Comparison of ENCODE assay signal across 13 cellular contexts in genomic region chr4:107210450-107211239, GRCh38.
DNase-seq lines count a peak whose midpoint lies in the region; ATAC-seq and TF ChIP-seq lines count a peak whose summit lies in the region.
"Had no signal": no experiment of that assay in that cellular context is flagged by ENCODE, and none has a peak within 500 bp of the region (broad histone marks: within the 10 kb centered on the region; RNA-seq: fewer than 3 reads in every experiment).

No MANE protein-coding gene starts in this region.

- H3K79me2 ChIP-seq in PC-3 (ENCODE audit: low read length) (no peaks in the 10 kb centered on the region), neural progenitor cell (ENCODE audit: low read depth) (no peaks in the 10 kb centered on the region)

- CTCF ChIA-PET in PC-3 (lab: Charles Lee) = no interaction called here

- H3K9me3 ChIP-seq in PC-3 (ENCODE audit: low read length) (no peaks in the 10 kb centered on the region), esophagus squamous epithelium (no peaks in the 10 kb centered on the region), neural progenitor cell (ENCODE audit: low read depth) (no peaks in the 10 kb centered on the region)

- no TSS peak for BruUV-seq in PC-3 (replicated peaks; lab: Mats Ljungman, UMichigan)

- H4K20me1 ChIP-seq in PC-3 (ENCODE audit: low read length) (no peaks in the 10 kb centered on the region), neural progenitor cell (ENCODE audit: low read depth) (no peaks in the 10 kb centered on the region)

- H3K27ac ChIP-seq in PC-3 (ENCODE audit: low read length) (no peak overlapping the region), esophagus squamous epithelium (no peak overlapping the region), neural progenitor cell (no peak overlapping the region)

- no peaks in the 10 kb centered on the region for H3F3A ChIP-seq in PC-3 (ENCODE audit: low read length, unreplicated experiment)
- no peaks in the 10 kb centered on the region for H3F3A ChIP-seq in neural progenitor cell (ENCODE audit: low read depth)

- POLR2A ChIA-PET in PC-3 (lab: Charles Lee; ENCODE audit: unreplicated experiment) = no interaction called here

- H3K9me3 Mint-ChIP-seq in neural progenitor cell = no peaks in the 10 kb centered on the region
- H3K9me3 Mint-ChIP-seq: activated T-cell treated with anti-CD3 and anti-CD28 coated beads, Interleukin-2, amount 50 U/mL, for 72 hours; CD4-positive, alpha-beta memory T cell; T-helper 2 cell treated with Interferon-gamma antibody and Interleukin-4, amounts not matched to agents 5 μg/mL and 100 μg/mL, for 36 hours had no signal

- no peaks in the 10 kb centered on the region for H3K36me3 ChIP-seq in PC-3 (ENCODE audit: low read depth, low read length)
- no peaks in the 10 kb centered on the region for H3K36me3 ChIP-seq in esophagus squamous epithelium
- no peaks in the 10 kb centered on the region for H3K36me3 ChIP-seq in neural progenitor cell

- H3K9me2 ChIP-seq in PC-3 (replicated peaks; ENCODE audit: low read length) = no peaks in the 10 kb centered on the region

- intact Hi-C loops in PC-3 (cut with micrococcal nuclease) = no loop called here
- intact Hi-C loops in esophagus squamous epithelium (cut with DNase I) = no loop called here

- H3K4me3 ChIP-seq in PC-3 (ENCODE audit: low read length) = peak overlapping the region; percentile 37; the same call in 1 of the 2 replicates
- peak overlapping the region in 3 of 4 donors; percentile 16 to 53 (median 22) for H3K4me3 ChIP-seq in esophagus squamous epithelium
- H3K4me3 ChIP-seq in neural progenitor cell = no peak overlapping the region

- H3K36me3 Mint-ChIP-seq in neural progenitor cell = no peaks in the 10 kb centered on the region
- H3K36me3 Mint-ChIP-seq: CD4-positive, alpha-beta memory T cell; naive thymus-derived CD4-positive, alpha-beta T cell had no signal

- ATAC-seq in PC-3 (no peak), HG03280 (IDR thresholded peaks at IDR 0.05; ENCODE audit: unreplicated experiment) (no peak), GM21619 (IDR thresholded peaks at IDR 0.05; ENCODE audit: unreplicated experiment) (no peak)
- ATAC-seq: activated T-cell treated with anti-CD3 and anti-CD28 coated beads, Interleukin-2, amount 50 U/mL, for 72 hours; naive thymus-derived CD4-positive, alpha-beta T cell had no signal

- H3K4me1 ChIP-seq in PC-3 (ENCODE audit: insufficient read depth, low read length) = no peaks in the 10 kb centered on the region
- H3K4me1 ChIP-seq in esophagus squamous epithelium = peaks cover 0 to 2% (median 0%) of the 10 kb centered on the region in 3 donors
- peaks cover 3% of the 10 kb centered on the region for H3K4me1 ChIP-seq in neural progenitor cell

- 77 to 82% methylated on average over 13 of the region's 13 CpGs for WGBS in esophagus squamous epithelium, 2 donors

- H3K4me2 ChIP-seq in PC-3 (ENCODE audit: low read length) (peak overlapping the region; percentile 44; the same call in 1 of the 2 replicates), neural progenitor cell (no peak overlapping the region)

- H3K4me1 Mint-ChIP-seq in neural progenitor cell = peaks cover 9% of the 10 kb centered on the region
- H3K4me1 Mint-ChIP-seq: CD4-positive, alpha-beta memory T cell; naive thymus-derived CD4-positive, alpha-beta T cell had no signal

- H2AFZ ChIP-seq in PC-3 (ENCODE audit: low read length) (peak overlapping the region; percentile 2; the same call in 1 of the 2 replicates), neural progenitor cell (replicated peaks) (peak overlapping the region; percentile 42)

- DNase-seq in AG20443 (ENCODE audit: low spot score) = peak; percentile 67
- DNase-seq in PC-3 = no peak
- no peak for DNase-seq in esophagus squamous epithelium (lab: John Stamatoyannopoulos, UW)
- no peak for DNase-seq in neural progenitor cell (ENCODE audit: low spot score)
- DNase-seq in GM19238 (ENCODE audit: insufficient read length, low spot score) = no peak
- no peak for DNase-seq in HUDEP-2 (lab: John Stamatoyannopoulos, UW; ENCODE audit: unreplicated experiment in 76 of 76)
- DNase-seq: activated T-cell treated with anti-CD3 and anti-CD28 coated beads, Interleukin-2, amount 50 U/mL, for 72 hours; CD4-positive, alpha-beta memory T cell; naive thymus-derived CD4-positive, alpha-beta T cell; NCI-H345 had no signal

- H3K27ac Mint-ChIP-seq in neural progenitor cell = no peak overlapping the region
- H3K27ac Mint-ChIP-seq: activated T-cell treated with anti-CD3 and anti-CD28 coated beads, Interleukin-2, amount 50 U/mL, for 72 hours; CD4-positive, alpha-beta memory T cell; naive thymus-derived CD4-positive, alpha-beta T cell; T-helper 2 cell treated with Interferon-gamma antibody and Interleukin-4, amounts not matched to agents 5 μg/mL and 100 μg/mL, for 36 hours had no signal

- TF ChIP-seq CTCF in PC-3 (conservative IDR thresholded peaks at IDR 0.05; ENCODE audit: low read depth, low read length) (no peak), esophagus squamous epithelium (IDR thresholded peaks at IDR 0.05) (no peak), neural progenitor cell (IDR thresholded peaks at IDR 0.05) (no peak)

- no peak overlapping the region for H3K4me3 Mint-ChIP-seq in neural progenitor cell
- H3K4me3 Mint-ChIP-seq: activated T-cell treated with anti-CD3 and anti-CD28 coated beads, Interleukin-2, amount 50 U/mL, for 72 hours; CD4-positive, alpha-beta memory T cell; naive thymus-derived CD4-positive, alpha-beta T cell; T-helper 2 cell treated with Interferon-gamma antibody and Interleukin-4, amounts not matched to agents 5 μg/mL and 100 μg/mL, for 36 hours had no signal

- no peak for TF ChIP-seq POLR2A in esophagus squamous epithelium (IDR thresholded peaks at IDR 0.05)

- H3K9ac ChIP-seq in PC-3 (ENCODE audit: low read length) (no peak overlapping the region), neural progenitor cell (no peak overlapping the region)

- H3K27me3 ChIP-seq in PC-3 (ENCODE audit: low read length) (no peaks in the 10 kb centered on the region), esophagus squamous epithelium (no peaks in the 10 kb centered on the region), neural progenitor cell (no peaks in the 10 kb centered on the region)

- no peaks in the 10 kb centered on the region for H3K27me3 Mint-ChIP-seq in neural progenitor cell (ENCODE audit: insufficient read depth, low read depth)
